23 cellular contexts compared by ENCODE assay signal in genomic region chr11:129234978-129235377, GRCh38. TPM values are rescaled to one million over a fixed set of nuclear protein-coding genes. Genes with fewer than 3 reads are reported as not detected.
"Had no signal": no experiment of that assay in that cellular context is flagged by ENCODE, and none has a peak within 500 bp of the region (broad histone marks: within the 10 kb centered on the region; RNA-seq: fewer than 3 reads in every experiment).

No MANE protein-coding gene starts in this region.

- H3K36me3 Mint-ChIP-seq: activated naive CD4-positive, alpha-beta T cell treated with anti-CD3 and anti-CD28 coated beads, Interleukin-2, amount 10 ng/mL, durations not matched to agents 7 days and 5 days had no signal

- H3K4me3 ChIP-seq: breast epithelium, K562, SK-N-MC had no signal

- H3K27ac Mint-ChIP-seq: activated CD4-positive, alpha-beta memory T cell treated with anti-CD3 and anti-CD28 coated beads, Interleukin-2, amount 10 ng/mL, durations not matched to agents 7 days and 5 days; activated CD4-positive, alpha-beta T cell treated with anti-CD3 and anti-CD28 coated beads for 36 hours; activated naive CD4-positive, alpha-beta T cell treated with anti-CD3 and anti-CD28 coated beads, Interleukin-2, amount 10 ng/mL, durations not matched to agents 7 days and 5 days; activated naive CD8-positive, alpha-beta T cell treated with anti-CD3 and anti-CD28 coated beads for 36 hours; activated T-cell treated with anti-CD3 and anti-CD28 coated beads, Interleukin-2, amount 50 U/mL, for 72 hours; activated T-helper 2 cell treated with anti-CD3 and anti-CD28 coated beads, Interferon-gamma antibody, Interleukin-2, Interleukin-4, amounts not matched to agents 10 μg/mL and 5 μg/mL and 100 μg/mL, durations not matched to agents 14 hours and 24 hours and 36 hours had no signal

- ATAC-seq: activated CD4-positive, alpha-beta T cell treated with anti-CD3 and anti-CD28 coated beads for 36 hours; activated T-cell treated with anti-CD3 and anti-CD28 coated beads, Interleukin-2, amount 50 U/mL, for 72 hours; K562; Right ventricle myocardium inferior had no signal

- H3K9me3 Mint-ChIP-seq: activated CD4-positive, alpha-beta memory T cell treated with anti-CD3 and anti-CD28 coated beads, Interleukin-2, amount 10 ng/mL, durations not matched to agents 7 days and 5 days; activated naive CD4-positive, alpha-beta T cell treated with anti-CD3 and anti-CD28 coated beads, Interleukin-2, amount 10 ng/mL, durations not matched to agents 7 days and 5 days; activated T-cell treated with anti-CD3 and anti-CD28 coated beads, Interleukin-2, amount 50 U/mL, for 72 hours; activated T-helper 2 cell treated with anti-CD3 and anti-CD28 coated beads, Interferon-gamma antibody, Interleukin-2, Interleukin-4, amounts not matched to agents 10 μg/mL and 5 μg/mL and 100 μg/mL, durations not matched to agents 14 hours and 24 hours and 36 hours had no signal

- H3K36me3 ChIP-seq: breast epithelium had no signal

- H3K27ac ChIP-seq: breast epithelium, SK-N-MC, VCaP had no signal

- FAIRE-seq: K562 had no signal

- H3K4me3 Mint-ChIP-seq: activated CD4-positive, alpha-beta memory T cell treated with anti-CD3 and anti-CD28 coated beads, Interleukin-2, amount 10 ng/mL, durations not matched to agents 7 days and 5 days; activated CD4-positive, alpha-beta T cell treated with anti-CD3 and anti-CD28 coated beads for 36 hours; activated naive CD4-positive, alpha-beta T cell treated with anti-CD3 and anti-CD28 coated beads, Interleukin-2, amount 10 ng/mL, durations not matched to agents 7 days and 5 days; activated naive CD8-positive, alpha-beta T cell treated with anti-CD3 and anti-CD28 coated beads for 36 hours; activated T-cell treated with anti-CD3 and anti-CD28 coated beads, Interleukin-2, amount 50 U/mL, for 72 hours had no signal

- H3K27me3 ChIP-seq: breast epithelium had no signal

- H3K27me3 Mint-ChIP-seq: activated CD4-positive, alpha-beta memory T cell treated with anti-CD3 and anti-CD28 coated beads, Interleukin-2, amount 10 ng/mL, durations not matched to agents 7 days and 5 days; activated CD4-positive, alpha-beta T cell treated with anti-CD3 and anti-CD28 coated beads for 36 hours; activated naive CD4-positive, alpha-beta T cell treated with anti-CD3 and anti-CD28 coated beads, Interleukin-2, amount 10 ng/mL, durations not matched to agents 7 days and 5 days; activated naive CD8-positive, alpha-beta T cell treated with anti-CD3 and anti-CD28 coated beads for 36 hours had no signal

- H3K4me1 Mint-ChIP-seq: activated naive CD4-positive, alpha-beta T cell treated with anti-CD3 and anti-CD28 coated beads, Interleukin-2, amount 10 ng/mL, durations not matched to agents 7 days and 5 days had no signal

- DNase-seq: activated CD4-positive, alpha-beta memory T cell treated with anti-CD3 and anti-CD28 coated beads, Interleukin-2, amount 10 ng/mL, durations not matched to agents 7 days and 5 days; activated CD4-positive, alpha-beta T cell treated with anti-CD3 and anti-CD28 coated beads for 36 hours; activated CD4-positive, alpha-beta T cell treated with anti-CD3 and anti-CD28 coated beads, Interleukin-2, amount 50 U/mL, for 1 hour; activated gamma-delta T cell treated with Interleukin-2 at 50 U/mL for 16 hours; activated naive CD4-positive, alpha-beta T cell treated with anti-CD3 and anti-CD28 coated beads, Interleukin-2, amount 10 ng/mL, durations not matched to agents 7 days and 5 days; activated naive CD8-positive, alpha-beta T cell treated with anti-CD3 and anti-CD28 coated beads for 36 hours; activated T-cell treated with anti-CD3 and anti-CD28 coated beads, Interleukin-2, amount 50 U/mL, for 72 hours; caudate nucleus; Karpas-422; MM.1S; NCI-H1105 treated with DMSO at 0.1 percent for 48 hours; NCI-H1436 treated with DMSO at 0.1 percent for 48 hours; NCI-H187; NCI-H446; NCI-H82; T-helper 1 cell had no signal

- H3K9me3 ChIP-seq: breast epithelium had no signal

- H3K4me1 ChIP-seq: breast epithelium had no signal

RNA-seq across cellular contexts. Expression of gene ARHGAP32, which starts 42.9 kb away (rescaled TPM):
- total RNA-seq: OCI-LY7 had no signal
- polyA plus RNA-seq: K562 had no signal
